Comparison of ENCODE assay signal across 8 cellular contexts in genomic region chr7:12389089-12389700, GRCh38. TPM values are rescaled to one million over a fixed set of nuclear protein-coding genes. Genes with fewer than 3 reads are reported as not detected.
DNase-seq lines count a peak whose midpoint lies in the region; ATAC-seq and TF ChIP-seq lines count a peak whose summit lies in the region.

No MANE protein-coding gene starts in this region.

- intact Hi-C loops in activated B cell treated with CpG ODN at 0.5 μM for 24 hours (cut with micrococcal nuclease), result loop anchor here (2.0 kb wide), 1 partner anchor 874 kb away; no protein-coding TSS in a partner anchor

- peaks cover 1% of the 10 kb centered on the region for H3K27me3 Mint-ChIP-seq in activated B cell treated with CpG ODN at 0.5 μM for 24 hours

- POLR2A ChIA-PET in activated B cell treated with CpG ODN at 0.5 μM for 24 hours (lab: Charles Lee), result no interaction called here

- TF ChIP-seq CTCF in activated B cell treated with CpG ODN at 0.5 μM for 24 hours (IDR thresholded peaks at IDR 0.05) (no peak), fibroblast of mammary gland (conservative IDR thresholded peaks at IDR 0.05; ENCODE audit: control insufficient read depth, insufficient read depth, low read depth, low read length) (peak; percentile 90)

- no peaks in the 10 kb centered on the region for H3K9me3 Mint-ChIP-seq in activated B cell treated with CpG ODN at 0.5 μM for 24 hours

- CTCF ChIA-PET in activated B cell treated with CpG ODN at 0.5 μM for 24 hours (lab: Charles Lee), result no interaction called here

- DNase-seq in EL (peak; percentile 53), NCI-H2227 (lab: John Stamatoyannopoulos, UW; ENCODE audit: unreplicated experiment) (peak; percentile 81), activated B cell treated with CpG ODN at 0.5 μM for 24 hours (no peak), fibroblast of mammary gland (ENCODE audit: low read depth) (peak; percentile 73), pons (ENCODE audit: low spot score) (peak; percentile 86), NCI-H1048 (lab: John Stamatoyannopoulos, UW) (no peak)

- H3K4me3 ChIP-seq in fibroblast of mammary gland (ENCODE audit: control insufficient read depth, low read depth, low read length), result no peak overlapping the region

- no peaks in the 10 kb centered on the region for H3K36me3 Mint-ChIP-seq in activated B cell treated with CpG ODN at 0.5 μM for 24 hours (ENCODE audit: low read depth)

- H3K4me1 Mint-ChIP-seq in activated B cell treated with CpG ODN at 0.5 μM for 24 hours, result no peaks in the 10 kb centered on the region

- no peak overlapping the region for H3K27ac Mint-ChIP-seq in activated B cell treated with CpG ODN at 0.5 μM for 24 hours

- H3K4me3 Mint-ChIP-seq in activated B cell treated with CpG ODN at 0.5 μM for 24 hours, result no peak overlapping the region

- ATAC-seq in GM19452 (IDR thresholded peaks at IDR 0.05; ENCODE audit: unreplicated experiment) (peak; percentile 91), HG03354 (IDR thresholded peaks at IDR 0.05; ENCODE audit: poor library complexity, severe bottlenecking, unreplicated experiment) (peak; percentile 99), activated B cell treated with CpG ODN at 0.5 μM for 24 hours (ENCODE audit: low read depth) (peak; percentile 64)

RNA-seq across cellular contexts. Expression of gene VWDE, which starts 14.5 kb away (rescaled TPM):
- total RNA-seq in activated B cell treated with CpG ODN at 0.5 μM for 24 hours, result not detected in 2 replicates

Comparison
In these comparisons a context has a peak if more than half of its experiments do, and no peak if none do; other contexts are left out.
1. DNase-seq: peak in EL (single experiment), NCI-H2227 (single experiment), fibroblast of mammary gland (single experiment) and pons (single experiment); none in activated B cell treated with CpG ODN at 0.5 μM for 24 hours (single experiment) and NCI-H1048 (single experiment).
2. Peak in every context shown above with its lines, with median percentiles within 50 percentile points of each other: ATAC-seq.